In the genomic region with DNA sequence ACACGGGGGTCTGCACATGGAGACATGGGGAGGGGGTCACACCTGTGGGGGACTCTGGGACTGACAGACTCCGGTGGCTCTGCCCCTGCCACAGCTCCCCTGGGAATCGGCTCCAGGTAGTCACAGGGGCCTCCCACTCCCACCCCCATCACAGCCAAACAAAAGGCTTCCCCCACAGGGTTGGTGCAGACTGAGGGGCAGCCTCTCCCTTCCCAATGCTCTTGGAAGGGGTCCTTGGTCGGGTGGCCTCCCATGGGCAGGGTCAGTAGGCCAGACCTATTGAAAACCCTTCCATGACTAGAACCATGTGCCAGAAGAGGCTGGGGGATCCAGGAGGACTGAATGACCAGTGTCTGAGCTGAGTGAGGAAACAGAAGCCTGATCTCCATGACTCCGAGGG, we compare ENCODE assay signal across 1 cellular context.
TF ChIP-seq lines count a peak whose summit lies in the region.

No MANE protein-coding gene starts in this region.

TF ChIP-seq in IMR-90, 13 proteins besides CTCF, POLR2A, EP300 and RAD21:
- TF ChIP-seq SMC3 (IDR thresholded peaks at IDR 0.05; ENCODE audit: low read depth, low read length) = no peak
- TF ChIP-seq FOS (IDR thresholded peaks at IDR 0.05; ENCODE audit: low read depth, low read length) = no peak
- TF ChIP-seq MAZ (IDR thresholded peaks at IDR 0.05; ENCODE audit: borderline replicate concordance, low read depth, low read length) = no peak
- no peak for TF ChIP-seq MAFK (IDR thresholded peaks at IDR 0.05; ENCODE audit: low read depth, low read length)
- no peak for TF ChIP-seq RFX5 (IDR thresholded peaks at IDR 0.05; ENCODE audit: low read depth, low read length)
- TF ChIP-seq NFE2L2 (IDR thresholded peaks at IDR 0.05; ENCODE audit: low read depth, low read length) = no peak
- no peak for TF ChIP-seq BHLHE40 (IDR thresholded peaks at IDR 0.05; ENCODE audit: low read depth, low read length)
- TF ChIP-seq CHD1 (IDR thresholded peaks at IDR 0.05; ENCODE audit: low read depth, low read length) = no peak
- TF ChIP-seq, protein P1, sequence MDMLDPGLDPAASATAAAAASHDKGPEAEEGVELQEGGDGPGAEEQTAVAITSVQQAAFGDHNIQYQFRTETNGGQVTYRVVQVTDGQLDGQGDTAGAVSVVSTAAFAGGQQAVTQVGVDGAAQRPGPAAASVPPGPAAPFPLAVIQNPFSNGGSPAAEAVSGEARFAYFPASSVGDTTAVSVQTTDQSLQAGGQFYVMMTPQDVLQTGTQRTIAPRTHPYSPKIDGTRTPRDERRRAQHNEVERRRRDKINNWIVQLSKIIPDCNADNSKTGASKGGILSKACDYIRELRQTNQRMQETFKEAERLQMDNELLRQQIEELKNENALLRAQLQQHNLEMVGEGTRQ (IDR thresholded peaks at IDR 0.05; ENCODE audit: low read depth, low read length) = no peak
- TF ChIP-seq, protein P2, sequence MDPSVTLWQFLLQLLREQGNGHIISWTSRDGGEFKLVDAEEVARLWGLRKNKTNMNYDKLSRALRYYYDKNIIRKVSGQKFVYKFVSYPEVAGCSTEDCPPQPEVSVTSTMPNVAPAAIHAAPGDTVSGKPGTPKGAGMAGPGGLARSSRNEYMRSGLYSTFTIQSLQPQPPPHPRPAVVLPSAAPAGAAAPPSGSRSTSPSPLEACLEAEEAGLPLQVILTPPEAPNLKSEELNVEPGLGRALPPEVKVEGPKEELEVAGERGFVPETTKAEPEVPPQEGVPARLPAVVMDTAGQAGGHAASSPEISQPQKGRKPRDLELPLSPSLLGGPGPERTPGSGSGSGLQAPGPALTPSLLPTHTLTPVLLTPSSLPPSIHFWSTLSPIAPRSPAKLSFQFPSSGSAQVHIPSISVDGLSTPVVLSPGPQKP (IDR thresholded peaks at IDR 0.05; ENCODE audit: borderline replicate concordance, low read depth, low read length) = no peak
- TF ChIP-seq RCOR1 (IDR thresholded peaks at IDR 0.05; ENCODE audit: insufficient replicate concordance, low read length) = no peak
- TF ChIP-seq MXI1 (IDR thresholded peaks at IDR 0.05; ENCODE audit: borderline replicate concordance, low read depth, low read length) = no peak
- no peak for TF ChIP-seq CEBPB (IDR thresholded peaks at IDR 0.05; ENCODE audit: low read depth, low read length)
